8 cellular contexts compared by ENCODE assay signal in genomic region chr1:90616395-90616794, GRCh38.
DNase-seq lines count a peak whose midpoint lies in the region; TF ChIP-seq lines count a peak whose summit lies in the region.

No MANE protein-coding gene starts in this region.

- H2AK5ac ChIP-seq in H9 (ENCODE audit: insufficient read length, low read length): no peak overlapping the region

- H2BK12ac ChIP-seq in H9 (ENCODE audit: insufficient read length, low read depth, low read length): no peak overlapping the region

- no peaks in the 10 kb centered on the region for H3K36me3 ChIP-seq in BE2C
- no peaks in the 10 kb centered on the region for H3K36me3 ChIP-seq in OCI-LY7 (ENCODE audit: insufficient read depth, low read length)
- H3K36me3 ChIP-seq in ascending aorta: no peaks in the 10 kb centered on the region

- no peak overlapping the region for H2AFZ ChIP-seq in H9 (ENCODE audit: low read length)
- no peak overlapping the region for H2AFZ ChIP-seq in OCI-LY7 (ENCODE audit: low read length)

- intact Hi-C loops in OCI-LY7 (cut with micrococcal nuclease; ENCODE audit: unreplicated experiment): no loop called here
- intact Hi-C loops in ascending aorta (cut with DNase I): no loop called here

- no peak overlapping the region for H2BK20ac ChIP-seq in H9 (ENCODE audit: low read depth, low read length, poor library complexity, severe bottlenecking)

- H3K27ac ChIP-seq in H9 (ENCODE audit: insufficient read length, low read depth, low read length): no peak overlapping the region
- H3K27ac ChIP-seq in OCI-LY7 (ENCODE audit: low read depth, low read length, poor library complexity, severe bottlenecking): no peak overlapping the region
- H3K27ac ChIP-seq in ascending aorta: no peak overlapping the region

- no peak overlapping the region for H3K4me2 ChIP-seq in H9 (ENCODE audit: insufficient read depth, insufficient read length, low read length)
- no peak overlapping the region for H3K4me2 ChIP-seq in OCI-LY7 (ENCODE audit: low read length)

- no peaks in the 10 kb centered on the region for H3K79me2 ChIP-seq in H9 (ENCODE audit: insufficient read depth, low read length)
- no peaks in the 10 kb centered on the region for H3K79me2 ChIP-seq in OCI-LY7 (ENCODE audit: insufficient read depth, low read depth, low read length)

- H3K9ac ChIP-seq in H9 (ENCODE audit: extremely low read depth, insufficient read length, low read length): no peak overlapping the region

- H3K9me3 ChIP-seq in BE2C: no peaks in the 10 kb centered on the region
- no peaks in the 10 kb centered on the region for H3K9me3 ChIP-seq in H9 (ENCODE audit: control insufficient read depth, low read depth, low read length)
- no peaks in the 10 kb centered on the region for H3K9me3 ChIP-seq in OCI-LY7 (ENCODE audit: low read length)
- H3K9me3 ChIP-seq in ascending aorta: no peaks in the 10 kb centered on the region

- no peaks in the 10 kb centered on the region for H3K27me3 ChIP-seq in BE2C
- no peaks in the 10 kb centered on the region for H3K27me3 ChIP-seq in H9 (ENCODE audit: insufficient read depth, low read length)
- H3K27me3 ChIP-seq in ascending aorta: no peaks in the 10 kb centered on the region

- H3K4me1 ChIP-seq in BE2C (no peaks in the 10 kb centered on the region), H9 (ENCODE audit: insufficient read depth, low read length) (peaks cover 3% of the 10 kb centered on the region), OCI-LY7 (ENCODE audit: insufficient read depth, low read length, poor library complexity, severe bottlenecking) (no peaks in the 10 kb centered on the region), ascending aorta (no peaks in the 10 kb centered on the region)

- BruUV-seq in OCI-LY7 (replicated peaks; lab: Mats Ljungman, UMichigan): no TSS peak

- no peak overlapping the region for H4K8ac ChIP-seq in H9 (replicated peaks; ENCODE audit: insufficient read length, low read depth, low read length)

- no CpG with 5 or more reads among the region's 4 CpGs for WGBS in H9 (ENCODE audit: extremely low coverage, insufficient read length, low lambda C conversion rate)

- POLR2A ChIA-PET in OCI-LY7 (lab: Charles Lee): interaction anchor here (0.8 kb wide), 1 partner anchor 35 kb away, joined by 3 read pairs; no protein-coding TSS in a partner anchor

- H2BK5ac ChIP-seq in H9 (ENCODE audit: insufficient read length, low read length): no peak overlapping the region

- H3K27me3 Mint-ChIP-seq in H9 (ENCODE audit: low read depth): 0 out of 2 replicates have a peak, but pooled peaks cover 2% of the 10 kb centered on the region
- peaks cover 25% of the 10 kb centered on the region for H3K27me3 Mint-ChIP-seq in activated T-cell treated with anti-CD3 and anti-CD28 coated beads, Interleukin-2, amount 50 U/mL, for 24 hours

- no peak overlapping the region for H2BK120ac ChIP-seq in H9 (ENCODE audit: low read depth, low read length, poor library complexity, severe bottlenecking)

- no peak overlapping the region for H3K14ac ChIP-seq in H9 (ENCODE audit: insufficient read depth, low read length)

- no peaks in the 10 kb centered on the region; a peak in 1 of 5 replicates for H3K9me3 Mint-ChIP-seq in H9
- H3K9me3 Mint-ChIP-seq in activated T-cell treated with anti-CD3 and anti-CD28 coated beads, Interleukin-2, amount 50 U/mL, for 24 hours: no peaks in the 10 kb centered on the region

- H3K27ac Mint-ChIP-seq in H9: no peak overlapping the region
- no peak overlapping the region for H3K27ac Mint-ChIP-seq in activated T-cell treated with anti-CD3 and anti-CD28 coated beads, Interleukin-2, amount 50 U/mL, for 24 hours

- TF ChIP-seq CTCF in BE2C (IDR thresholded peaks at IDR 0.05; ENCODE audit: low read depth, low read length) (peak; percentile 48), H9 (conservative IDR thresholded peaks at IDR 0.05) (peak; percentile 68), OCI-LY7 (conservative IDR thresholded peaks at IDR 0.05; ENCODE audit: low read length) (peak; percentile 62), ascending aorta (IDR thresholded peaks at IDR 0.05) (no peak)

- no peak overlapping the region for H3K18ac ChIP-seq in H9 (ENCODE audit: insufficient read length, low read depth, low read length)

- no peak overlapping the region for H4K91ac ChIP-seq in H9 (ENCODE audit: insufficient read length, low read depth, low read length)

- no peaks in the 10 kb centered on the region for H3K23me2 ChIP-seq in H9 (ENCODE audit: insufficient read length, low read depth, low read length, poor library complexity, severe bottlenecking)

- H3K36me3 Mint-ChIP-seq in H9 (ENCODE audit: insufficient read depth in 1 of 3, low read depth in 3 of 3): peaks cover 0 to 9% (median 0%) of the 10 kb centered on the region in 3 experiments; a peak in 1 of 7 replicates
- no peaks in the 10 kb centered on the region for H3K36me3 Mint-ChIP-seq in activated T-cell treated with anti-CD3 and anti-CD28 coated beads, Interleukin-2, amount 50 U/mL, for 24 hours (ENCODE audit: low read depth)

- peaks cover 15% of the 10 kb centered on the region in 2 experiments for H3K4me1 Mint-ChIP-seq in H9
- no peaks in the 10 kb centered on the region for H3K4me1 Mint-ChIP-seq in activated T-cell treated with anti-CD3 and anti-CD28 coated beads, Interleukin-2, amount 50 U/mL, for 24 hours (ENCODE audit: low read depth)

- H4K5ac ChIP-seq in H9 (ENCODE audit: insufficient read length, low read depth, low read length): no peak overlapping the region

- no peak overlapping the region for H2BK15ac ChIP-seq in H9 (ENCODE audit: low read depth, low read length)

- no peak overlapping the region for H3K4me3 Mint-ChIP-seq in H9
- no peak overlapping the region for H3K4me3 Mint-ChIP-seq in activated T-cell treated with anti-CD3 and anti-CD28 coated beads, Interleukin-2, amount 50 U/mL, for 24 hours

- H4K20me1 ChIP-seq in H9 (ENCODE audit: control insufficient read depth, insufficient read depth, insufficient read length): no peaks in the 10 kb centered on the region
- no peaks in the 10 kb centered on the region for H4K20me1 ChIP-seq in OCI-LY7 (ENCODE audit: insufficient read depth, low read length)

- H3K9me2 ChIP-seq in OCI-LY7 (ENCODE audit: insufficient read depth, low read length): no peaks in the 10 kb centered on the region

- H3T11ph ChIP-seq in H9 (ENCODE audit: low read length): no peak overlapping the region

- no peak overlapping the region for H3K4ac ChIP-seq in H9 (ENCODE audit: low read depth, low read length)

- CTCF ChIA-PET in OCI-LY7 (lab: Charles Lee; ENCODE audit: unreplicated experiment): interaction anchor here (0.5 kb wide), 1 partner anchor 338 kb away, joined by 3 read pairs; no protein-coding TSS in a partner anchor

- H3K4me3 ChIP-seq in BE2C (ENCODE audit: low read depth, low read length) (no peak overlapping the region), OCI-LY7 (ENCODE audit: low read depth, low read length, poor library complexity, severe bottlenecking) (no peak overlapping the region), ascending aorta (no peak overlapping the region)

- H3K56ac ChIP-seq in H9 (ENCODE audit: insufficient read length, low read depth, low read length): no peak overlapping the region

- no peak overlapping the region for H3K23ac ChIP-seq in H9 (ENCODE audit: insufficient read length, low read depth, low read length)

- peak; percentile 23 for DNase-seq in BE2C
- peak; percentile 59 for DNase-seq in H9
- DNase-seq in OCI-LY7 (ENCODE audit: low spot score): no peak
- peak; percentile 17 for DNase-seq in globus pallidus (ENCODE audit: low spot score)
- DNase-seq in activated T-cell treated with anti-CD3 and anti-CD28 coated beads, Interleukin-2, amount 50 U/mL, for 24 hours: no peak
- DNase-seq in ascending aorta (ENCODE audit: low spot score in 2 of 2): no peak
- DNase-seq in NCI-H2107 (lab: John Stamatoyannopoulos, UW): no peak
- no peak for DNase-seq in NCI-H2081 treated with DMSO at 0.1 percent for 48 hours (lab: John Stamatoyannopoulos, UW)

- no peaks in the 10 kb centered on the region for H3K79me1 ChIP-seq in H9 (ENCODE audit: insufficient read depth, low read depth, low read length, poor library complexity, severe bottlenecking)

Comparison
In these comparisons a context has a peak if more than half of its experiments do, and no peak if none do; other contexts are left out.
1. DNase-seq: peak in BE2C (single experiment), H9 (single experiment) and globus pallidus (single experiment); none in OCI-LY7 (single experiment), activated T-cell treated with anti-CD3 and anti-CD28 coated beads, Interleukin-2, amount 50 U/mL, for 24 hours (single experiment), ascending aorta (0 of 2), NCI-H2107 (single experiment) and NCI-H2081 treated with DMSO at 0.1 percent for 48 hours (single experiment).
2. CTCF ChIP-seq: peak in BE2C (single experiment), H9 (single experiment) and OCI-LY7 (single experiment); none in ascending aorta (0 of 3).